Comparison of ENCODE assay signal across 13 cellular contexts in genomic region chr20:31496761-31497295, GRCh38. TPM values are rescaled to one million over a fixed set of nuclear protein-coding genes. Genes with fewer than 3 reads are reported as not detected.
A peak's percentile ranks its signal among the peaks of the same experiment; 100 is the strongest.
DNase-seq lines count a peak whose midpoint lies in the region; ATAC-seq, FAIRE-seq and TF ChIP-seq lines count a peak whose summit lies in the region.
"Had no signal": no experiment of that assay in that cellular context is flagged by ENCODE, and none has a peak within 500 bp of the region (broad histone marks: within the 10 kb centered on the region; RNA-seq: fewer than 3 reads in every experiment).

No MANE protein-coding gene starts in this region.

- H2AFZ ChIP-seq in GM23338 = peak overlapping the region; percentile 88

- no peaks in the 10 kb centered on the region for H3K9me2 ChIP-seq in GM23338 (ENCODE audit: insufficient read depth)

- no peaks in the 10 kb centered on the region; the same call in 1 of the 2 replicates for H3F3A ChIP-seq in GM23338 (replicated peaks; ENCODE audit: low read depth)

- no peak for TF ChIP-seq EP300 in suprapubic skin (IDR thresholded peaks at IDR 0.05)

- H3K27me3 Mint-ChIP-seq in GM23338 (ENCODE audit: insufficient read depth, low read depth, poor library complexity) = peaks cover 8% of the 10 kb centered on the region
- H3K27me3 Mint-ChIP-seq in CD4-positive, alpha-beta T cell = peaks cover 31% of the 10 kb centered on the region

- H3K36me3 ChIP-seq in GM23338 (ENCODE audit: insufficient read depth) = no peaks in the 10 kb centered on the region
- H3K36me3 ChIP-seq in adrenal gland (replicated peaks in 1 of 2) = no peaks in the 10 kb centered on the region
- no peaks in the 10 kb centered on the region for H3K36me3 ChIP-seq in kidney (ENCODE audit: control insufficient read depth in 1 of 2, insufficient read depth in 2 of 2, low read length in 2 of 2)
- H3K36me3 ChIP-seq in suprapubic skin = no peaks in the 10 kb centered on the region

- POLR2A ChIA-PET in CD4-positive, alpha-beta T cell (lab: Charles Lee) = no interaction called here

- H3K4me3 ChIP-seq in GM23338 = no peak overlapping the region
- H3K4me3 ChIP-seq in adrenal gland = no peak overlapping the region
- H3K4me3 ChIP-seq in kidney (ENCODE audit: low read length in 2 of 2) = no peak overlapping the region
- no peak overlapping the region for H3K4me3 ChIP-seq in suprapubic skin
- H3K4me3 ChIP-seq: SK-N-MC had no signal

- no peak for DNase-seq in GM23338 (ENCODE audit: low spot score)
- peak; percentile 22 to 72 (median 52) for DNase-seq in adrenal gland
- peak; percentile 94 for DNase-seq in kidney
- peak; percentile 81 to 84 for DNase-seq in suprapubic skin (ENCODE audit: low spot score in 2 of 2)
- DNase-seq in pons (ENCODE audit: low spot score) = no peak
- DNase-seq in CD4-positive, alpha-beta T cell = no peak
- DNase-seq: hippocampal formation, NCI-H2081 treated with DMSO at 0.1 percent for 48 hours had no signal

- TF ChIP-seq POLR2A in adrenal gland (IDR thresholded peaks at IDR 0.05) (no peak), suprapubic skin (IDR thresholded peaks at IDR 0.05) (no peak)

- no peak for FAIRE-seq in kidney (lab: Jason Lieb, UNC)
- FAIRE-seq: bronchial epithelial cell had no signal

- H3K4me1 Mint-ChIP-seq in GM23338 = no peaks in the 10 kb centered on the region
- no peaks in the 10 kb centered on the region for H3K4me1 Mint-ChIP-seq in CD4-positive, alpha-beta T cell (ENCODE audit: low read depth)
- H3K4me1 Mint-ChIP-seq: neural crest cell had no signal

- H3K4me3 Mint-ChIP-seq in GM23338 = no peak overlapping the region
- no peak overlapping the region for H3K4me3 Mint-ChIP-seq in CD4-positive, alpha-beta T cell
- H3K4me3 Mint-ChIP-seq: neural crest cell had no signal

- H3K79me2 ChIP-seq in GM23338 (replicated peaks; ENCODE audit: insufficient read depth) = no peaks in the 10 kb centered on the region

- H3K27me3 ChIP-seq in GM23338 (ENCODE audit: insufficient read depth) (no peaks in the 10 kb centered on the region), adrenal gland (no peaks in the 10 kb centered on the region), suprapubic skin (no peaks in the 10 kb centered on the region)
- H3K27me3 ChIP-seq in CD4-positive, alpha-beta T cell (ENCODE audit: control insufficient read depth, insufficient read depth, low read length) = peaks cover 7% of the 10 kb centered on the region

- no peaks in the 10 kb centered on the region for H4K20me1 ChIP-seq in GM23338 (replicated peaks; ENCODE audit: insufficient read depth)

- H3K27ac Mint-ChIP-seq in GM23338 = no peak overlapping the region
- no peak overlapping the region for H3K27ac Mint-ChIP-seq in CD4-positive, alpha-beta T cell

- peaks cover 76% of the 10 kb centered on the region for H3K9me3 Mint-ChIP-seq in GM23338
- no peaks in the 10 kb centered on the region for H3K9me3 Mint-ChIP-seq in CD4-positive, alpha-beta T cell
- H3K9me3 Mint-ChIP-seq: neural crest cell had no signal

- ATAC-seq in GM23338 (no peak), GM19328 (IDR thresholded peaks at IDR 0.05; ENCODE audit: unreplicated experiment) (no peak), GM21390 (IDR thresholded peaks at IDR 0.05; ENCODE audit: unreplicated experiment) (no peak)
- ATAC-seq in CD4-positive, alpha-beta T cell (ENCODE audit: poor library complexity) = no peak

- peaks cover 7% of the 10 kb centered on the region for H3K4me1 ChIP-seq in GM23338 (ENCODE audit: insufficient read depth)
- H3K4me1 ChIP-seq in adrenal gland (replicated peaks in 1 of 2) = peaks cover 0 to 9% of the 10 kb centered on the region in 2 donors
- peaks cover 0 to 3% of the 10 kb centered on the region in 2 donors for H3K4me1 ChIP-seq in kidney (ENCODE audit: control insufficient read depth in 1 of 2, insufficient read depth in 1 of 2, low read depth in 1 of 2, low read length in 2 of 2)
- H3K4me1 ChIP-seq in suprapubic skin = peaks cover 14% of the 10 kb centered on the region

- 25 to 30% (median 28%) methylated on average over 10 to 15 of the region's 15 CpGs for WGBS in adrenal gland, 4 donors
- 19% methylated on average over 15 of the region's 15 CpGs for WGBS in suprapubic skin

- H3K9ac ChIP-seq in kidney (ENCODE audit: low read length in 2 of 2) = no peak overlapping the region

- CTCF ChIA-PET in CD4-positive, alpha-beta T cell (lab: Charles Lee) = no interaction called here

- no peak for TF ChIP-seq CTCF in GM23338 (conservative IDR thresholded peaks at IDR 0.05; ENCODE audit: low read depth in 2 of 2)
- TF ChIP-seq CTCF in adrenal gland (IDR thresholded peaks at IDR 0.05) = no peak
- no peak for TF ChIP-seq CTCF in kidney (IDR thresholded peaks at IDR 0.05; ENCODE audit: borderline replicate concordance, extremely low read depth, insufficient read depth)
- no peak for TF ChIP-seq CTCF in suprapubic skin (IDR thresholded peaks at IDR 0.05)
- no peak for TF ChIP-seq CTCF in CD4-positive, alpha-beta T cell (IDR thresholded peaks at IDR 0.05)

- no peaks in the 10 kb centered on the region for H3K9me3 ChIP-seq in adrenal gland (replicated peaks in 1 of 3)
- no peaks in the 10 kb centered on the region for H3K9me3 ChIP-seq in kidney (ENCODE audit: control insufficient read depth in 1 of 2, low read length in 2 of 2)
- no peaks in the 10 kb centered on the region for H3K9me3 ChIP-seq in suprapubic skin
- no peaks in the 10 kb centered on the region for H3K9me3 ChIP-seq in CD4-positive, alpha-beta T cell (ENCODE audit: control insufficient read depth, low read length)

- H3K4me2 ChIP-seq in GM23338 = no peak overlapping the region

- H3K27ac ChIP-seq in GM23338 (ENCODE audit: low read depth) (no peak overlapping the region), adrenal gland (peak overlapping the region in 3 of 5 donors; percentile 37 to 73 (median 58)), kidney (ENCODE audit: low read depth in 2 of 2, low read length in 2 of 2) (peak overlapping the region; percentile 22 to 47), suprapubic skin (no peak overlapping the region)
- H3K27ac ChIP-seq in CD4-positive, alpha-beta T cell (ENCODE audit: low read depth, low read length) = no peak overlapping the region
- H3K27ac ChIP-seq: SK-N-MC had no signal

- no peaks in the 10 kb centered on the region; the same call in 1 of the 3 replicates for H3K36me3 Mint-ChIP-seq in GM23338 (ENCODE audit: low read depth)
- no peaks in the 10 kb centered on the region for H3K36me3 Mint-ChIP-seq in CD4-positive, alpha-beta T cell (ENCODE audit: low read depth)

- intact Hi-C loops in adrenal gland (cut with DNase I) (no loop called here), kidney (cut with DNase I) (no loop called here)
- intact Hi-C loops in CD4-positive, alpha-beta T cell (cut with DNase I, micrococcal nuclease) = no loop called here

TF ChIP-seq in GM23338, 12 proteins besides CTCF, POLR2A, EP300 and RAD21 (continues in another document):
- no peak for TF ChIP-seq POLR2AphosphoS5 (IDR thresholded peaks at IDR 0.05; ENCODE audit: low read depth)

RNA-seq across cellular contexts. Expression of gene HM13, which starts 17.4 kb away (rescaled TPM):
- 103 and 126 TPM in 2 replicates for total RNA-seq in GM23338 (2014; rRNA removed; shearing (Covaris generic))
- 147 and 150 TPM in 2 replicates for polyA plus RNA-seq in GM23338 (2016; fragmentation: Nextera tagmentation; extraction: Ambion mirVana)
- 100 to 1,000 TPM in 6 of 8 donors, 10 to 100 TPM in 2; 80.5 to 356 (median 153) TPM for total RNA-seq in adrenal gland
- polyA plus RNA-seq in adrenal gland = 100 to 1,000 TPM; 177 to 241 (median 236) TPM
- total RNA-seq in kidney = 174 TPM
- 154 TPM for polyA plus RNA-seq in kidney (ENCODE audit: insufficient read depth, low read depth, low replicate concordance)
- total RNA-seq in suprapubic skin = 10 to 100 TPM; 44.3 to 59.7 (median 54.4) TPM
- total RNA-seq in CD4-positive, alpha-beta T cell = 100 to 1,000 TPM in 1 of 2 experiments, 10 to 100 TPM in 1; 97.8 to 113 TPM

RNA-seq across cellular contexts. Expression of gene REM1, which starts 21.7 kb away (rescaled TPM):
- 0.28 TPM in 1 of 2 replicates, not detected in the other for total RNA-seq in GM23338 (2014; rRNA removed; shearing (Covaris generic))
- polyA plus RNA-seq in GM23338 (2016; fragmentation: Nextera tagmentation; extraction: Ambion mirVana) (not detected in 2 replicates), adrenal gland (1 to 10 TPM in 2 of 3 donors, under 1 TPM in 1; 0.48 to 6.8 (median 3.4) TPM), kidney (ENCODE audit: insufficient read depth, low read depth, low replicate concordance) (2.0 TPM)
- total RNA-seq in adrenal gland (10 to 100 TPM in 1 of 8 donors, 1 to 10 TPM in 5, under 1 TPM in 2; 0.26 to 19.3 (median 2.5) TPM), kidney (2.5 TPM), suprapubic skin (1 to 10 TPM in 1 of 4 donors, under 1 TPM in 2, not detected in 1; 0.57 to 2.3 (median 0.64) TPM)
- total RNA-seq in CD4-positive, alpha-beta T cell = not detected
- total RNA-seq: bronchial epithelial cell, neural crest cell had no signal

RNA-seq across cellular contexts. Expression of gene DEFB124, which starts 21.9 kb away (rescaled TPM):
- 0.52 TPM in 1 of 2 replicates, not detected in the other for total RNA-seq in GM23338 (2014; rRNA removed; shearing (Covaris generic))
- polyA plus RNA-seq in GM23338 (2016; fragmentation: Nextera tagmentation; extraction: Ambion mirVana) (not detected in 2 replicates), adrenal gland (under 1 TPM in 1 of 3 donors, not detected in 2; 0.20 TPM), kidney (ENCODE audit: insufficient read depth, low read depth, low replicate concordance) (not detected)
- total RNA-seq in adrenal gland (not detected), kidney (2.5 TPM), suprapubic skin (not detected)
- not detected for total RNA-seq in CD4-positive, alpha-beta T cell
- total RNA-seq: bronchial epithelial cell, neural crest cell had no signal

RNA-seq across cellular contexts. Expression of gene DEFB123, which starts 56.4 kb away (rescaled TPM):
- not detected in 2 replicates for total RNA-seq in GM23338 (2014; rRNA removed; shearing (Covaris generic))
- not detected in 2 replicates for polyA plus RNA-seq in GM23338 (2016; fragmentation: Nextera tagmentation; extraction: Ambion mirVana)
- not detected for total RNA-seq in adrenal gland
- polyA plus RNA-seq in adrenal gland = not detected
- total RNA-seq in kidney = not detected
- not detected for polyA plus RNA-seq in kidney (ENCODE audit: insufficient read depth, low read depth, low replicate concordance)
- total RNA-seq in suprapubic skin = not detected
- total RNA-seq in CD4-positive, alpha-beta T cell = not detected
- total RNA-seq: bronchial epithelial cell, neural crest cell had no signal

Comparison
In these comparisons a context has a peak if more than half of its experiments do, and no peak if none do; other contexts are left out.
1. DNase-seq: peak in adrenal gland (7 of 7), kidney (single experiment) and suprapubic skin (2 of 2); none in GM23338 (single experiment), pons (single experiment) and CD4-positive, alpha-beta T cell (0 of 10).
2. H3K27ac ChIP-seq: peak in adrenal gland (3 of 5) and kidney (2 of 2); none in GM23338 (single experiment), suprapubic skin (single experiment) and CD4-positive, alpha-beta T cell (single experiment).